Comparison of ENCODE assay signal across 25 cellular contexts in the genomic region with DNA sequence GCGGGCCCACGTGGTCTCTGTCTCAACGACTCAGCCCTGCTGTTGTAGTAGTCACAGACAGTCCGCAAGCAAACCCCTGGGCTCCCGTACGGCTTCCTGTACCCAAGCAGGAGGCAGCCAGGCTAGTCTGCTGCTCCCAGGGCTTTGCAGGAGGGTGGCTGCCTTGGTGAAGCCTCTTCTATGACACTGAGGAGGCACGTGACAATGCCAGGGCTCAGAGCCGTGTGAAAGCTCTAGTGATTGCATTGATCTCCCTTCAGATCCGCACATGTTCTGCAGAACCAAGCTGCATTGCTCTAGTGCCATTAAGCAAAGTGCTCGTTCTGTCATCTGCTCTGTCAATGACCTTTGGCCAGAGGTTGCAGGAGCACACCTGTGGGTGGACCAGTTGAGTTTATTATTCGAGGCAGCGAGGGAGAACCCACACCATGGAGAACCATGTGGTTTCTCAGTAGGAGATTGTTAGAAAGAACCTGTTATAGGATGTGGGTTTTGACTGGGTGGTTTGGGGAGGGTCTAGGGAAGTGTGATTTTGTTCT. TPM values are rescaled to one million over a fixed set of nuclear protein-coding genes. Genes with fewer than 3 reads are reported as not detected.
DNase-seq lines count a peak whose midpoint lies in the region; ATAC-seq and TF ChIP-seq lines count a peak whose summit lies in the region.
"Had no signal": no experiment of that assay in that cellular context is flagged by ENCODE, and none has a peak within 500 bp of the region (broad histone marks: within the 10 kb centered on the region; RNA-seq: fewer than 3 reads in every experiment).

No MANE protein-coding gene starts in this region.

- TF ChIP-seq POLR2A in Peyer's patch (IDR thresholded peaks at IDR 0.05): no peak

- H3K36me3 ChIP-seq in Peyer's patch: no peaks in the 10 kb centered on the region
- H3K36me3 ChIP-seq: upper lobe of left lung had no signal

- in situ Hi-C loops in ACHN (cut with HindIII; ENCODE audit: low pct_ligation_motif_present, low pct_unique_long_range_greater_than_20kb, low sequenced_read_pairs): no loop called here

- H3K4me1 Mint-ChIP-seq in immature natural killer cell: peaks cover 20 to 23% of the 10 kb centered on the region in 2 donors

- ATAC-seq in HG03354 (IDR thresholded peaks at IDR 0.05; ENCODE audit: poor library complexity, severe bottlenecking, unreplicated experiment): no peak
- ATAC-seq: HCT116 had no signal

- H3K4me3 Mint-ChIP-seq in immature natural killer cell: peak overlapping the region in 4 of 5 donors; percentile 45 to 83 (median 66)
- H3K4me3 Mint-ChIP-seq: nephron progenitor cell; stimulated activated naive CD8-positive, alpha-beta T cell treated with anti-CD3 and anti-CD28 coated beads, Interleukin-15, Interleukin-2, amounts not matched to agents 100 ng/mL and 50 ng/mL, for 24 hours had no signal

- H3K36me3 Mint-ChIP-seq in immature natural killer cell: no peaks in the 10 kb centered on the region

- H3K9me3 ChIP-seq in Peyer's patch: no peaks in the 10 kb centered on the region
- H3K9me3 ChIP-seq: upper lobe of left lung had no signal

- no peak overlapping the region for H3K4me3 ChIP-seq in Peyer's patch
- H3K4me3 ChIP-seq: smooth muscle cell, upper lobe of left lung had no signal

- peak in 3 of 6 experiments; percentile 1 to 41 (median 21) for TF ChIP-seq CTCF in Peyer's patch (IDR thresholded peaks at IDR 0.05)

- peaks cover 3 to 18% (median 14%) of the 10 kb centered on the region in 3 donors for H3K27me3 Mint-ChIP-seq in immature natural killer cell (ENCODE audit: low read depth in 3 of 3)
- H3K27me3 Mint-ChIP-seq: stimulated activated naive CD8-positive, alpha-beta T cell treated with anti-CD3 and anti-CD28 coated beads, Interleukin-15, Interleukin-2, amounts not matched to agents 100 ng/mL and 50 ng/mL, for 24 hours had no signal

- no peaks in the 10 kb centered on the region for H3K27me3 ChIP-seq in Peyer's patch
- H3K27me3 ChIP-seq: upper lobe of left lung had no signal

- H3K27ac ChIP-seq in Peyer's patch: peak overlapping the region in 2 of 4 donors; percentile 19 to 25
- H3K27ac ChIP-seq: 22Rv1, C4-2B, upper lobe of left lung had no signal

- DNase-seq in DMS53 (lab: John Stamatoyannopoulos, UW): peak; percentile 19
- DNase-seq in DMS53 treated with DMSO at 0.1 percent for 48 hours (lab: John Stamatoyannopoulos, UW; ENCODE audit: unreplicated experiment): no peak
- DNase-seq in AG08395 (ENCODE audit: low spot score): peak; percentile 21
- DNase-seq in Peyer's patch: peak in 2 of 3 donors; percentile 64 to 82
- DNase-seq in immature natural killer cell: peak in 2 of 3 donors; percentile 51 to 64
- DNase-seq in ACHN: no peak
- DNase-seq in activated CD8-positive, alpha-beta memory T cell treated with anti-CD3 and anti-CD28 coated beads, Interleukin-2, amount 50 U/mL, for 48 hours: no peak
- DNase-seq: activated CD4-positive, CD25-positive, alpha-beta regulatory T cell; DMS79 treated with DMSO at 0.1 percent for 48 hours; head of caudate nucleus; mammary epithelial cell; NCI-H146; NCI-H226; nephron progenitor cell; NK-92 treated with Interleukin-12 subunit alpha and Interleukin-12 subunit beta, amount 100 ng/mL, for 24 hours; upper lobe of left lung had no signal

- H3K4me1 ChIP-seq in Peyer's patch: peaks cover 0 to 30% (median 0%) of the 10 kb centered on the region in 4 donors

- peak overlapping the region in 3 of 6 donors; percentile 2 to 52 (median 47) for H3K27ac Mint-ChIP-seq in immature natural killer cell
- H3K27ac Mint-ChIP-seq: nephron progenitor cell; stimulated activated naive CD8-positive, alpha-beta T cell treated with anti-CD3 and anti-CD28 coated beads, Interleukin-15, Interleukin-2, amounts not matched to agents 100 ng/mL and 50 ng/mL, for 24 hours had no signal

- H3K9me3 Mint-ChIP-seq in immature natural killer cell: no peaks in the 10 kb centered on the region
- H3K9me3 Mint-ChIP-seq: stimulated activated naive CD8-positive, alpha-beta T cell treated with anti-CD3 and anti-CD28 coated beads, Interleukin-15, Interleukin-2, amounts not matched to agents 100 ng/mL and 50 ng/mL, for 24 hours had no signal

RNA-seq across cellular contexts. Expression of a gene that starts 18.0 kb away (rescaled TPM):
- under 1 TPM in 3 of 4 donors, not detected in 1; 0.53 to 0.95 (median 0.83) TPM for total RNA-seq in Peyer's patch
- polyA plus RNA-seq in immature natural killer cell: not detected
- total RNA-seq: cardiac septum, posterior vena cava, smooth muscle cell had no signal
- polyA plus RNA-seq: adipose tissue, mammary epithelial cell had no signal

Comparison
In these comparisons a context has a peak if more than half of its experiments do, and no peak if none do; other contexts are left out.
1. DNase-seq: peak in DMS53 (single experiment), AG08395 (single experiment), Peyer's patch (2 of 3) and immature natural killer cell (2 of 3); none in DMS53 treated with DMSO at 0.1 percent for 48 hours (single experiment), ACHN (single experiment) and activated CD8-positive, alpha-beta memory T cell treated with anti-CD3 and anti-CD28 coated beads, Interleukin-2, amount 50 U/mL, for 48 hours (single experiment).